ENCODE assay signal across 20 cellular contexts in genomic region chr3:66011098-66011655, GRCh38. TPM values are rescaled to one million over a fixed set of nuclear protein-coding genes. Genes with fewer than 3 reads are reported as not detected.
DNase-seq lines count a peak whose midpoint lies in the region; ATAC-seq and TF ChIP-seq lines count a peak whose summit lies in the region.
"Had no signal": no experiment of that assay in that cellular context is flagged by ENCODE, and none has a peak within 500 bp of the region (broad histone marks: within the 10 kb centered on the region; RNA-seq: fewer than 3 reads in every experiment).

No MANE protein-coding gene starts in this region.

- CTCF ChIA-PET in RWPE1 (lab: Yijun Ruan, JAX): interaction anchor here (0.5 kb wide), 1 partner anchor 127 kb away, joined by 4 read pairs; no protein-coding TSS in a partner anchor

- TF ChIP-seq POLR2A in right lobe of liver (IDR thresholded peaks at IDR 0.05) (no peak), uterus (IDR thresholded peaks at IDR 0.05) (no peak)

- 39% methylated on average over 8 of the region's 8 CpGs for WGBS in right lobe of liver (ENCODE audit: insufficient coverage, low coverage, low lambda C conversion rate, missing lambda C conversion rate)

- H3K9me3 ChIP-seq in cardiac muscle cell (ENCODE audit: low read depth) (no peaks in the 10 kb centered on the region), right lobe of liver (no peaks in the 10 kb centered on the region), uterus (no peaks in the 10 kb centered on the region)
- H3K9me3 ChIP-seq: thoracic aorta had no signal

- H3K27me3 ChIP-seq in cardiac muscle cell: no peaks in the 10 kb centered on the region
- H3K27me3 ChIP-seq in right lobe of liver: no peaks in the 10 kb centered on the region
- no peaks in the 10 kb centered on the region for H3K27me3 ChIP-seq in uterus

- intact Hi-C loops in Right ventricle myocardium inferior (cut with DNase I) (no loop called here), right lobe of liver (cut with DNase I) (no loop called here), uterus (cut with DNase I; ENCODE audit: low total_unique reads) (no loop called here)

- peaks cover 23% of the 10 kb centered on the region for H3K4me1 ChIP-seq in cardiac muscle cell (ENCODE audit: low read depth)
- peaks cover 0 to 43% (median 20%) of the 10 kb centered on the region in 4 donors for H3K4me1 ChIP-seq in right lobe of liver
- H3K4me1 ChIP-seq in uterus: no peaks in the 10 kb centered on the region

- TF ChIP-seq CTCF in cardiac muscle cell (IDR thresholded peaks at IDR 0.05; ENCODE audit: low read depth, low read length) (no peak), right lobe of liver (IDR thresholded peaks at IDR 0.05) (no peak), uterus (IDR thresholded peaks at IDR 0.05) (no peak), RWPE1 (conservative IDR thresholded peaks at IDR 0.05; ENCODE audit: low read depth) (no peak)

- H3K4me3 ChIP-seq in cardiac muscle cell: no peak overlapping the region
- H3K4me3 ChIP-seq in right lobe of liver: peak overlapping the region; percentile 8 to 17 (median 10)
- H3K4me3 ChIP-seq in uterus: no peak overlapping the region
- H3K4me3 ChIP-seq: thoracic aorta had no signal

- ATAC-seq in Right ventricle myocardium inferior (no peak), right lobe of liver (peak; percentile 50 to 67 (median 59))
- ATAC-seq: activated T-cell treated with anti-CD3 and anti-CD28 coated beads, Interleukin-2, amount 50 U/mL, for 4 hours; Panc1; T-cell had no signal

- DNase-seq in cardiac muscle cell (ENCODE audit: low read depth in 1 of 2, low spot score in 1 of 2) (no peak), Right ventricle myocardium inferior (ENCODE audit: missing footprints) (no peak), dermis blood vessel endothelial cell (peak; percentile 43), right lobe of liver (no peak), uterus (no peak), epidermal melanocyte (ENCODE audit: insufficient read length, low spot score) (no peak), RWPE1 (ENCODE audit: low spot score) (no peak), NCI-H510A (lab: John Stamatoyannopoulos, UW) (no peak)
- DNase-seq: activated CD4-positive, alpha-beta memory T cell treated with anti-CD3 and anti-CD28 coated beads, Interleukin-2, amount 10 ng/mL, durations not matched to agents 7 days and 5 days; activated T-cell treated with anti-CD3 and anti-CD28 coated beads, Interleukin-2, amount 50 U/mL, for 4 hours; C1 segment of cervical spinal cord; DMS 273 treated with DMSO at 0.1 percent for 48 hours; left colon; NCI-H1105 treated with DMSO at 0.1 percent for 48 hours; NCI-H82; stimulated activated CD4-positive, alpha-beta T cell treated with anti-CD3 and anti-CD28 coated beads, Interleukin-4, amount 100 ng/mL, for 4 hours; stimulated activated CD8-positive, alpha-beta memory T cell treated with anti-CD3 and anti-CD28 coated beads, Interleukin-4, amount 100 ng/mL, for 48 hours; T-cell had no signal

- H3K27ac ChIP-seq in cardiac muscle cell (peak overlapping the region; percentile 20), right lobe of liver (peak overlapping the region; percentile 75 to 86 (median 85)), uterus (peak overlapping the region; percentile 35 to 55), RWPE1 (no peak overlapping the region; the same call in 1 of the 2 replicates)
- H3K27ac ChIP-seq: thoracic aorta had no signal

- POLR2A ChIA-PET in RWPE1 (lab: Yijun Ruan, JAX; ENCODE audit: low non-redundant PET): no interaction called here

- H3K36me3 ChIP-seq in cardiac muscle cell: no peaks in the 10 kb centered on the region
- H3K36me3 ChIP-seq in right lobe of liver: no peaks in the 10 kb centered on the region
- H3K36me3 ChIP-seq in uterus: no peaks in the 10 kb centered on the region
- H3K36me3 ChIP-seq: thoracic aorta had no signal

RNA-seq across cellular contexts. Expression of gene MAGI1, which starts 27.5 kb away (rescaled TPM):
- total RNA-seq in cardiac muscle cell: 56.4 and 87.0 TPM in 2 replicates
- polyA plus RNA-seq in cardiac muscle cell: 33.9 and 52.3 TPM in 2 replicates
- total RNA-seq in Right ventricle myocardium inferior: 33.1 TPM
- 101 and 106 TPM in 2 replicates for total RNA-seq in dermis blood vessel endothelial cell
- 10 to 100 TPM; 22.6 to 37.7 (median 26.9) TPM for total RNA-seq in right lobe of liver
- total RNA-seq in uterus: 10 to 100 TPM in 3 of 4 donors, 1 to 10 TPM in 1; 7.6 to 42.9 (median 37.0) TPM

Comparison
In these comparisons a context has a peak if more than half of its experiments do, and no peak if none do; other contexts are left out.
1. H3K4me3 ChIP-seq: peak in right lobe of liver (3 of 3); none in cardiac muscle cell (single experiment) and uterus (0 of 2).